8 cellular contexts compared by ENCODE assay signal in genomic region chrX:12814434-12814833, GRCh38. TPM values are rescaled to one million over a fixed set of nuclear protein-coding genes. Genes with fewer than 3 reads are reported as not detected.
DNase-seq lines count a peak whose midpoint lies in the region; TF ChIP-seq lines count a peak whose summit lies in the region.

No MANE protein-coding gene starts in this region.

- H3K4me3 Mint-ChIP-seq in T-helper 2 cell treated with Interferon-gamma antibody and Interleukin-4, amounts not matched to agents 5 μg/mL and 100 μg/mL, for 36 hours = no peak overlapping the region
- no peak overlapping the region for H3K4me3 Mint-ChIP-seq in endothelial cell (ENCODE audit: unreplicated experiment)
- no peak overlapping the region for H3K4me3 Mint-ChIP-seq in neural crest cell

- H3K9me3 Mint-ChIP-seq in T-helper 2 cell treated with Interferon-gamma antibody and Interleukin-4, amounts not matched to agents 5 μg/mL and 100 μg/mL, for 36 hours = no peaks in the 10 kb centered on the region
- H3K9me3 Mint-ChIP-seq in endothelial cell (ENCODE audit: unreplicated experiment) (no peaks in the 10 kb centered on the region), neural crest cell (no peaks in the 10 kb centered on the region)

- no peaks in the 10 kb centered on the region for H3K36me3 ChIP-seq in BE2C

- peak; percentile 64 for TF ChIP-seq CTCF in BE2C (IDR thresholded peaks at IDR 0.05; ENCODE audit: low read depth, low read length)
- TF ChIP-seq CTCF in GM12874 (IDR thresholded peaks at IDR 0.05; ENCODE audit: insufficient read depth, low read depth, low read length) = peak; percentile 14; the same call in 1 of the 2 replicates
- TF ChIP-seq CTCF in endothelial cell (IDR thresholded peaks at IDR 0.05; ENCODE audit: unreplicated experiment) = peak; percentile 50
- peak; percentile 72 for TF ChIP-seq CTCF in neural crest cell (conservative IDR thresholded peaks at IDR 0.05)

- DNase-seq in BE2C = peak; percentile 38
- DNase-seq in HT1080 (ENCODE audit: low read depth) = peak; percentile 34
- DNase-seq in T-helper 2 cell treated with Interferon-gamma antibody and Interleukin-4, amounts not matched to agents 5 μg/mL and 100 μg/mL, for 36 hours (ENCODE audit: low spot score) = peak; percentile 7
- peak; percentile 45 for DNase-seq in endothelial cell (ENCODE audit: low spot score)
- peak; percentile 28 for DNase-seq in neural crest cell (ENCODE audit: low read depth, low spot score)
- no peak for DNase-seq in GF-D8 (lab: John Stamatoyannopoulos, UW)
- no peak for DNase-seq in NCI-H1436 (lab: John Stamatoyannopoulos, UW)

- H3K36me3 Mint-ChIP-seq in T-helper 2 cell treated with Interferon-gamma antibody and Interleukin-4, amounts not matched to agents 5 μg/mL and 100 μg/mL, for 36 hours (ENCODE audit: low read depth) = peaks cover 25% of the 10 kb centered on the region
- H3K36me3 Mint-ChIP-seq in endothelial cell (ENCODE audit: low read depth, unreplicated experiment) = no peaks in the 10 kb centered on the region
- peaks cover 13% of the 10 kb centered on the region for H3K36me3 Mint-ChIP-seq in neural crest cell (ENCODE audit: low read depth)

- H3K4me1 Mint-ChIP-seq in T-helper 2 cell treated with Interferon-gamma antibody and Interleukin-4, amounts not matched to agents 5 μg/mL and 100 μg/mL, for 36 hours (ENCODE audit: low read depth) = peaks cover 9% of the 10 kb centered on the region
- no peaks in the 10 kb centered on the region for H3K4me1 Mint-ChIP-seq in endothelial cell (ENCODE audit: unreplicated experiment)
- peaks cover 8% of the 10 kb centered on the region for H3K4me1 Mint-ChIP-seq in neural crest cell

- H3K9me3 ChIP-seq in BE2C = no peaks in the 10 kb centered on the region

- no peaks in the 10 kb centered on the region for H3K27me3 Mint-ChIP-seq in T-helper 2 cell treated with Interferon-gamma antibody and Interleukin-4, amounts not matched to agents 5 μg/mL and 100 μg/mL, for 36 hours (ENCODE audit: low read depth)
- H3K27me3 Mint-ChIP-seq in endothelial cell (ENCODE audit: unreplicated experiment) (no peaks in the 10 kb centered on the region), neural crest cell (ENCODE audit: low read depth) (no peaks in the 10 kb centered on the region)

- H3K27me3 ChIP-seq in BE2C = no peaks in the 10 kb centered on the region

- no peaks in the 10 kb centered on the region for H3K4me1 ChIP-seq in BE2C

- H3K27ac Mint-ChIP-seq in T-helper 2 cell treated with Interferon-gamma antibody and Interleukin-4, amounts not matched to agents 5 μg/mL and 100 μg/mL, for 36 hours = no peak overlapping the region
- H3K27ac Mint-ChIP-seq in endothelial cell (ENCODE audit: unreplicated experiment) (no peak overlapping the region), neural crest cell (ENCODE audit: unreplicated experiment) (no peak overlapping the region)

- H3K4me3 ChIP-seq in BE2C (ENCODE audit: low read depth, low read length) = no peak overlapping the region

RNA-seq across cellular contexts. Expression of gene PRPS2, which starts 23.2 kb away (rescaled TPM):
- 15.3 TPM for polyA plus RNA-seq in BE2C (2012; ENCODE audit: insufficient read depth, insufficient read length, low read depth)
- 65.6 and 76.3 TPM in 2 replicates for total RNA-seq in HT1080 (2014; rRNA removed; shearing (Covaris generic))
- 53.7 and 64.1 TPM in 2 replicates for polyA plus RNA-seq in HT1080 (2015; cell fraction: cytosol; rRNA removed)
- 53.5 and 60.7 TPM in 2 replicates for polyA plus RNA-seq in HT1080 (2015; cell fraction: nucleus; rRNA removed)
- total RNA-seq in endothelial cell (ENCODE audit: unreplicated experiment) (6.2 TPM), neural crest cell (24.8 and 27.2 TPM in 2 replicates)

RNA-seq across cellular contexts. Expression of gene TLR7, which starts 52.4 kb away (rescaled TPM):
- polyA plus RNA-seq in BE2C (2012; ENCODE audit: insufficient read depth, insufficient read length, low read depth) = 0.17 TPM
- not detected in 2 replicates for total RNA-seq in HT1080 (2014; rRNA removed; shearing (Covaris generic))
- 0.01 TPM in 1 of 2 replicates, not detected in the other for polyA plus RNA-seq in HT1080 (2015; cell fraction: cytosol; rRNA removed)
- 0.02 TPM in 1 of 2 replicates, not detected in the other for polyA plus RNA-seq in HT1080 (2015; cell fraction: nucleus; rRNA removed)
- total RNA-seq in endothelial cell (ENCODE audit: unreplicated experiment) (not detected), neural crest cell (not detected in 2 replicates)

Comparison
In these comparisons a context has a peak if more than half of its experiments do, and no peak if none do; other contexts are left out.
1. DNase-seq: peak in BE2C (single experiment), HT1080 (single experiment), T-helper 2 cell treated with Interferon-gamma antibody and Interleukin-4, amounts not matched to agents 5 μg/mL and 100 μg/mL, for 36 hours (single experiment), endothelial cell (single experiment) and neural crest cell (single experiment); none in GF-D8 (single experiment) and NCI-H1436 (single experiment).
2. CTCF ChIP-seq: peak in every context shown above with its lines; median percentile 72 in neural crest cell; 64 in BE2C; 50 in endothelial cell; 14 in GM12874.